ENCODE assay signal across 9 cellular contexts in genomic region chr13:38045278-38046048, GRCh38.
DNase-seq lines count a peak whose midpoint lies in the region; ATAC-seq, FAIRE-seq and TF ChIP-seq lines count a peak whose summit lies in the region.
"Had no signal": no experiment of that assay in that cellular context is flagged by ENCODE, and none has a peak within 500 bp of the region (broad histone marks: within the 10 kb centered on the region; RNA-seq: fewer than 3 reads in every experiment).

No MANE protein-coding gene starts in this region.

- no peaks in the 10 kb centered on the region for H3K27me3 Mint-ChIP-seq in astrocyte (ENCODE audit: low read depth, unreplicated experiment)
- H3K27me3 Mint-ChIP-seq in stimulated activated naive CD8-positive, alpha-beta T cell treated with anti-CD3 and anti-CD28 coated beads, Interleukin-15, amount 100 ng/mL, for 72 hours, result no peaks in the 10 kb centered on the region

- H3K79me2 ChIP-seq in Loucy (ENCODE audit: insufficient read depth, low read length), result no peaks in the 10 kb centered on the region
- H3K79me2 ChIP-seq in astrocyte (ENCODE audit: insufficient read depth, low read length), result no peaks in the 10 kb centered on the region
- no peaks in the 10 kb centered on the region for H3K79me2 ChIP-seq in osteoblast (ENCODE audit: insufficient read depth, low read length)

- peaks cover 9% of the 10 kb centered on the region for H3K36me3 Mint-ChIP-seq in astrocyte (ENCODE audit: low read depth, unreplicated experiment)

- H3K27me3 ChIP-seq in Loucy (ENCODE audit: insufficient read depth, low read length, poor library complexity, severe bottlenecking), result no peaks in the 10 kb centered on the region
- H3K27me3 ChIP-seq in astrocyte (ENCODE audit: insufficient read depth, low read length), result no peaks in the 10 kb centered on the region
- no peaks in the 10 kb centered on the region for H3K27me3 ChIP-seq in osteoblast (ENCODE audit: insufficient read depth, low read length)

- H3K27ac ChIP-seq in C4-2B (no peak overlapping the region), astrocyte (ENCODE audit: low read depth, low read length) (no peak overlapping the region), osteoblast (ENCODE audit: low read depth, low read length) (no peak overlapping the region)

- H3K4me1 ChIP-seq in Loucy (ENCODE audit: insufficient read depth, low read length, poor library complexity, severe bottlenecking) (no peaks in the 10 kb centered on the region), astrocyte (ENCODE audit: insufficient read depth, low read length) (no peaks in the 10 kb centered on the region), osteoblast (ENCODE audit: insufficient read depth, low read length) (peaks cover 3% of the 10 kb centered on the region)

- ATAC-seq in GM21423 (IDR thresholded peaks at IDR 0.05; ENCODE audit: unreplicated experiment), result peak; percentile 69
- no peak for ATAC-seq in stimulated activated naive CD8-positive, alpha-beta T cell treated with anti-CD3 and anti-CD28 coated beads, Interleukin-15, amount 100 ng/mL, for 72 hours
- ATAC-seq: HCT116 had no signal

- H3K4me3 ChIP-seq in Loucy (ENCODE audit: low read length, poor library complexity, severe bottlenecking), result no peak overlapping the region
- no peak overlapping the region for H3K4me3 ChIP-seq in astrocyte (ENCODE audit: insufficient read depth, low read depth, low read length)
- H3K4me3 ChIP-seq in osteoblast (ENCODE audit: insufficient read depth, low read length), result no peak overlapping the region

- no peak for FAIRE-seq in astrocyte (lab: Jason Lieb, UNC)

- H3K27ac Mint-ChIP-seq in astrocyte (ENCODE audit: unreplicated experiment), result no peak overlapping the region
- peak overlapping the region in 1 of 2 donors; percentile 76 for H3K27ac Mint-ChIP-seq in stimulated activated naive CD8-positive, alpha-beta T cell treated with anti-CD3 and anti-CD28 coated beads, Interleukin-15, amount 100 ng/mL, for 72 hours

- H3K4me1 Mint-ChIP-seq in astrocyte (ENCODE audit: low read depth, unreplicated experiment), result no peaks in the 10 kb centered on the region
- no peaks in the 10 kb centered on the region for H3K4me1 Mint-ChIP-seq in stimulated activated naive CD8-positive, alpha-beta T cell treated with anti-CD3 and anti-CD28 coated beads, Interleukin-15, amount 100 ng/mL, for 72 hours

- H3K9me3 Mint-ChIP-seq in astrocyte (ENCODE audit: unreplicated experiment), result peaks cover 6% of the 10 kb centered on the region
- H3K9me3 Mint-ChIP-seq in stimulated activated naive CD8-positive, alpha-beta T cell treated with anti-CD3 and anti-CD28 coated beads, Interleukin-15, amount 100 ng/mL, for 72 hours, result peaks cover 23 to 37% of the 10 kb centered on the region in 2 donors

- H3K4me2 ChIP-seq in Loucy (ENCODE audit: low read depth, low read length, poor library complexity, severe bottlenecking) (no peak overlapping the region), astrocyte (ENCODE audit: low read length) (peak overlapping the region; percentile 40), osteoblast (ENCODE audit: insufficient read depth, low read length) (peak overlapping the region; percentile 39)

- H3K9me2 ChIP-seq in Loucy (replicated peaks; ENCODE audit: low read depth, low read length), result no peaks in the 10 kb centered on the region

- H3K9ac ChIP-seq in Loucy (ENCODE audit: low read depth, low read length, poor library complexity, severe bottlenecking) (no peak overlapping the region), astrocyte (ENCODE audit: low read length) (no peak overlapping the region)

- H3K4me3 Mint-ChIP-seq in astrocyte (ENCODE audit: unreplicated experiment), result no peak overlapping the region
- no peak overlapping the region for H3K4me3 Mint-ChIP-seq in stimulated activated naive CD8-positive, alpha-beta T cell treated with anti-CD3 and anti-CD28 coated beads, Interleukin-15, amount 100 ng/mL, for 72 hours

- TF ChIP-seq CTCF in C4-2B (conservative IDR thresholded peaks at IDR 0.05) (peak; percentile 85), Loucy (conservative IDR thresholded peaks at IDR 0.05; ENCODE audit: low read length) (peak; percentile 49), astrocyte (IDR thresholded peaks at IDR 0.05; ENCODE audit: insufficient read depth, low read depth, low read length) (peak; percentile 46), osteoblast (IDR thresholded peaks at IDR 0.05; ENCODE audit: extremely low read depth, low read depth, low read length) (peak; percentile 78)

- H2AFZ ChIP-seq in Loucy (ENCODE audit: low read length), result peak overlapping the region; percentile 61; the same call in 1 of the 2 replicates
- H2AFZ ChIP-seq in astrocyte (ENCODE audit: low read depth, low read length), result peak overlapping the region; percentile 56
- H2AFZ ChIP-seq in osteoblast (ENCODE audit: low read length), result peak overlapping the region; percentile 84

- DNase-seq in astrocyte (ENCODE audit: low read depth) (peak; percentile 8), osteoblast (ENCODE audit: insufficient read length, low spot score, missing footprints) (no peak), hippocampal formation (lab: John Stamatoyannopoulos, UW) (no peak)
- no peak for DNase-seq in stimulated activated naive CD8-positive, alpha-beta T cell treated with anti-CD3 and anti-CD28 coated beads, Interleukin-15, amount 100 ng/mL, for 72 hours
- DNase-seq in NK-92 treated with Interleukin-12 subunit alpha and Interleukin-12 subunit beta, amount 100 ng/mL, for 24 hours (lab: John Stamatoyannopoulos, UW), result no peak

- H3K36me3 ChIP-seq in Loucy (ENCODE audit: insufficient read depth, low read length) (no peaks in the 10 kb centered on the region), astrocyte (ENCODE audit: insufficient read depth, low read length) (no peaks in the 10 kb centered on the region), osteoblast (ENCODE audit: insufficient read depth, low read length) (no peaks in the 10 kb centered on the region)

- H4K20me1 ChIP-seq in Loucy (ENCODE audit: insufficient read depth, low read length, poor library complexity, severe bottlenecking) (no peaks in the 10 kb centered on the region), astrocyte (ENCODE audit: insufficient read depth, low read length) (no peaks in the 10 kb centered on the region), osteoblast (ENCODE audit: insufficient read depth, low read length) (no peaks in the 10 kb centered on the region)

- H3K9me3 ChIP-seq in Loucy (ENCODE audit: insufficient read depth, low read depth, low read length) (no peaks in the 10 kb centered on the region), astrocyte (ENCODE audit: insufficient read depth, low read depth, low read length) (peaks cover 2% of the 10 kb centered on the region), osteoblast (ENCODE audit: low read depth, low read length) (no peaks in the 10 kb centered on the region)

- no peaks in the 10 kb centered on the region for H3F3A ChIP-seq in Loucy (ENCODE audit: low read depth)
